Comparison of ENCODE assay signal across 8 cellular contexts in the genomic region with DNA sequence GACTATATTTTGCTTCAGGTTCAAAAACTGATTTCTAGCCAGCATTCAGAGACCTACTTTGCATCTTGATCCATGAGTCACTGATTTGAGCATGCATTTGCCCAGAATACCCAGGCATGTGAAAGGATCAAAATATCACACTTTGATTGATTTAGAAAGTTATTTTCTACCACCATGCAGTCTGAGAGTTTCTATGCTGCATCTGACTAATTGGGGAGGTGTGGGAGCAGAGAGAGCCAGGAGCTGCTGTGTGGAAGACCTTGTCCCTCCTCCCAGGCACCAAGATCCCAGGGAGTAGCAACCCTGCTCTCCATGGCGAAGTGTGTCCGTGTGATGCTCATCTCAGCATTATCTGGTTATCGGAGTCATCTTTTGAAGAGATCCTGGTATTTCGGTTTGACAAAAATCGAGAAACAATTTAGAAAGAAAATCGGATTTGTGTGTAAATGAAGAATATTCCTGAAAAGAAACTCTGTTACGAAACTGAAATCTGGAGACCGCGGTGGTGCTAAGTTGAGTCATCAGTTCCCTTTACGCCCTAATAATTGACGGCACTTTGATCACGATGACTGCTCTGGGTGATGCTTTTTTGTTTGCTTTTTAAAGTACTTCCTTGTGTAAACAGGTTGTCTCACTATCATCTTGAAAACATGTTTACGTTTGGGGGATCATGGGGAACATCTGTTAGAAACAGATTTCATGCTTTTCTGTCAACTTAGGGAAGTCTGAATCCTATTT.
DNase-seq lines count a peak whose midpoint lies in the region; ATAC-seq and TF ChIP-seq lines count a peak whose summit lies in the region.

No MANE protein-coding gene starts in this region.

- WGBS in heart right ventricle, 2 donors = 89 to 92% methylated on average over 13 of the region's 13 CpGs

- TF ChIP-seq CTCF in upper lobe of right lung (IDR thresholded peaks at IDR 0.05) = no peak
- TF ChIP-seq CTCF in vagina (IDR thresholded peaks at IDR 0.05) = no peak
- TF ChIP-seq CTCF in heart right ventricle (IDR thresholded peaks at IDR 0.05) = no peak

- TF ChIP-seq POLR2A in vagina (IDR thresholded peaks at IDR 0.05) = no peak

- H3K4me1 Mint-ChIP-seq in activated naive CD4-positive, alpha-beta T cell treated with anti-CD3 and anti-CD28 coated beads, Interleukin-2, amount 50 U/mL, for 24 hours = peaks cover 93% of the 10 kb centered on the region

- H3K27me3 ChIP-seq in upper lobe of right lung (no peaks in the 10 kb centered on the region), vagina (no peaks in the 10 kb centered on the region), heart right ventricle (no peaks in the 10 kb centered on the region)

- no peaks in the 10 kb centered on the region for H3K27me3 Mint-ChIP-seq in activated naive CD4-positive, alpha-beta T cell treated with anti-CD3 and anti-CD28 coated beads, Interleukin-2, amount 50 U/mL, for 24 hours

- peaks cover 30% of the 10 kb centered on the region for H3K36me3 Mint-ChIP-seq in activated naive CD4-positive, alpha-beta T cell treated with anti-CD3 and anti-CD28 coated beads, Interleukin-2, amount 50 U/mL, for 24 hours

- peak; percentile 14 for DNase-seq in DMS153 treated with DMSO at 0.1 percent for 48 hours (lab: John Stamatoyannopoulos, UW; ENCODE audit: unreplicated experiment)
- DNase-seq in upper lobe of right lung = no peak
- no peak for DNase-seq in vagina (ENCODE audit: extremely low spot score in 2 of 2)
- DNase-seq in NCI-H2081 treated with DMSO at 0.1 percent for 48 hours (lab: John Stamatoyannopoulos, UW) = no peak
- DNase-seq in heart right ventricle = no peak

- no peak overlapping the region for H3K4me3 ChIP-seq in upper lobe of right lung
- H3K4me3 ChIP-seq in vagina = no peak overlapping the region
- H3K4me3 ChIP-seq in heart right ventricle = no peak overlapping the region

- H3K36me3 ChIP-seq in upper lobe of right lung (no peaks in the 10 kb centered on the region), vagina (no peaks in the 10 kb centered on the region), heart right ventricle (no peaks in the 10 kb centered on the region)

- H3K27ac Mint-ChIP-seq in activated naive CD4-positive, alpha-beta T cell treated with anti-CD3 and anti-CD28 coated beads, Interleukin-2, amount 50 U/mL, for 24 hours = peak overlapping the region; percentile 99

- ATAC-seq in GM19438 (IDR thresholded peaks at IDR 0.05; ENCODE audit: low read depth, unreplicated experiment) (peak; percentile 80), HG03432 (IDR thresholded peaks at IDR 0.05; ENCODE audit: unreplicated experiment) (peak; percentile 83), upper lobe of right lung (peak; percentile 49), heart right ventricle (no peak)

- H3K9me3 ChIP-seq in upper lobe of right lung (no peaks in the 10 kb centered on the region), vagina (no peaks in the 10 kb centered on the region), heart right ventricle (peaks cover 0 to 10% (median 0%) of the 10 kb centered on the region in 11 donors)

- intact Hi-C loops in upper lobe of right lung (cut with DNase I) = no loop called here
- intact Hi-C loops in vagina (cut with DNase I) = no loop called here
- intact Hi-C loops in heart right ventricle (cut with DNase I) = loop anchor here in 3 of 10 donors (10.0 kb wide), 3 partner anchors 72 to 292 kb away; no protein-coding TSS in a partner anchor

- H3K4me3 Mint-ChIP-seq in activated naive CD4-positive, alpha-beta T cell treated with anti-CD3 and anti-CD28 coated beads, Interleukin-2, amount 50 U/mL, for 24 hours = peak overlapping the region; percentile 87

- peaks cover 4% of the 10 kb centered on the region for H3K9me3 Mint-ChIP-seq in activated naive CD4-positive, alpha-beta T cell treated with anti-CD3 and anti-CD28 coated beads, Interleukin-2, amount 50 U/mL, for 24 hours

- H3K27ac ChIP-seq in upper lobe of right lung = no peak overlapping the region
- no peak overlapping the region for H3K27ac ChIP-seq in vagina
- H3K27ac ChIP-seq in heart right ventricle = no peak overlapping the region

- peaks cover under 1% of the 10 kb centered on the region for H3K4me1 ChIP-seq in upper lobe of right lung
- H3K4me1 ChIP-seq in vagina = peaks cover 4% of the 10 kb centered on the region
- H3K4me1 ChIP-seq in heart right ventricle = peaks cover 0 to 40% (median 9%) of the 10 kb centered on the region in 9 donors

Comparison
In these comparisons a context has a peak if more than half of its experiments do, and no peak if none do; other contexts are left out.
1. ATAC-seq: peak in GM19438 (single experiment), HG03432 (single experiment) and upper lobe of right lung (single experiment); none in heart right ventricle (0 of 8).